Comparison of ENCODE assay signal across 6 cellular contexts in the genomic region with DNA sequence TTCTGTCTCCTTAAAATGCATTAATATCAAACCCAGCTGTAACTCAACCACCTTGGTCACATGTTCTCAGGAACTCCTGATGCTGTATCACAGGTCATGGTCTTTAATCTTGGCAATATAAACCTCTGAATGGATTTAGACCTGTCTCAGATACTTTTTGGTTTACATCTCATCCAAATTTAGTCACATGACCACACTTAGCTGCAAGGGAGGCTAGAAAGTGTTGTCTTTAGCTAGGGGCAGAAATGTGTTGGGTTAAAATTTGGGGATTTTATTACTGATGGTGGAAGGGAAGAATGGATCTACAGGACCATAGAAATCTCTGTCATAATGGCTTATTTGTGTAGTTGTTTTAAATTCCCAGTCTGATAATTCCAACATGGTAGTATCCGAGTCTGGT. TPM values are rescaled to one million over a fixed set of nuclear protein-coding genes. Genes with fewer than 3 reads are reported as not detected.
"Had no signal": no experiment of that assay in that cellular context is flagged by ENCODE, and none has a peak within 500 bp of the region (broad histone marks: within the 10 kb centered on the region; RNA-seq: fewer than 3 reads in every experiment).

No MANE protein-coding gene starts in this region.

- DNase-seq: H9, HCEC 1CT, IMR-90 had no signal

- H3K4me3 ChIP-seq: GM23338 had no signal

- H3K27ac Mint-ChIP-seq: GM23338, H9 had no signal

- H3K4me3 Mint-ChIP-seq: GM23338, H9 had no signal

- ATAC-seq: GM23338 had no signal

RNA-seq across cellular contexts. Expression of a gene that starts 55.2 kb away (rescaled TPM):
- total RNA-seq: GM23338, H1, H9, HT-29, IMR-90 had no signal
